In genomic region chr20:41523857-41524256, GRCh38 we compare ENCODE assay signal across 29 cellular contexts.
"Had no signal": no experiment of that assay in that cellular context is flagged by ENCODE, and none has a peak within 500 bp of the region (broad histone marks: within the 10 kb centered on the region; RNA-seq: fewer than 3 reads in every experiment).

No MANE protein-coding gene starts in this region.

- DNase-seq: colonic mucosa; cortex of kidney; dermis blood vessel endothelial cell; dorsolateral prefrontal cortex; effector CD4-positive, alpha-beta T cell; effector CD8-positive, alpha-beta T cell; effector memory CD4-positive, alpha-beta T cell; effector memory CD8-positive, alpha-beta T cell; endodermal cell; erythroblast; esophagus squamous epithelium; foreskin fibroblast; foreskin keratinocyte; foreskin melanocyte; gastrocnemius medialis; glutamatergic neuron; head of caudate nucleus; heart left ventricle; heart right ventricle had no signal

- H3K27ac ChIP-seq: colonic mucosa, coronary artery, epithelial cell of prostate, esophagus muscularis mucosa, esophagus squamous epithelium, foreskin keratinocyte, gastrocnemius medialis, gastroesophageal sphincter had no signal

- H3K27me3 ChIP-seq: colonic mucosa, dorsolateral prefrontal cortex, esophagus muscularis mucosa, esophagus squamous epithelium, foreskin keratinocyte, gastrocnemius medialis, gastroesophageal sphincter, heart left ventricle, heart right ventricle had no signal

- H3K4me3 Mint-ChIP-seq: dendritic cell treated with granulocyte-macrophage colony-stimulating factor and Interleukin-4, amounts not matched to agents 40 ng/mL and 50 ng/mL, for 4 days; effector memory CD8-positive, alpha-beta T cell; endodermal cell had no signal

- FAIRE-seq: colon, endometrium, endothelial cell of umbilical vein, frontal cortex had no signal

- H3K4me3 ChIP-seq: colonic mucosa, coronary artery, dorsolateral prefrontal cortex, esophagus muscularis mucosa, esophagus squamous epithelium, gastrocnemius medialis, gastroesophageal sphincter, heart left ventricle, heart right ventricle had no signal

- H3K4me1 ChIP-seq: foreskin keratinocyte had no signal

- H3K36me3 ChIP-seq: colonic mucosa, esophagus muscularis mucosa, gastrocnemius medialis, gastroesophageal sphincter had no signal

- H3K9me3 Mint-ChIP-seq: dendritic cell treated with granulocyte-macrophage colony-stimulating factor and Interleukin-4, amounts not matched to agents 40 ng/mL and 50 ng/mL, for 4 days; effector memory CD8-positive, alpha-beta T cell had no signal

- ATAC-seq: effector memory CD8-positive, alpha-beta T cell; esophagus mucosa; foreskin keratinocyte; gastrocnemius medialis; gastroesophageal sphincter had no signal

- H3K9me3 ChIP-seq: colonic mucosa, esophagus muscularis mucosa, esophagus squamous epithelium, gastrocnemius medialis, gastroesophageal sphincter, heart left ventricle, heart right ventricle had no signal

- H3K27me3 Mint-ChIP-seq: dendritic cell treated with granulocyte-macrophage colony-stimulating factor and Interleukin-4, amounts not matched to agents 40 ng/mL and 50 ng/mL, for 4 days; effector memory CD8-positive, alpha-beta T cell had no signal

- H3K27ac Mint-ChIP-seq: dendritic cell treated with granulocyte-macrophage colony-stimulating factor and Interleukin-4, amounts not matched to agents 40 ng/mL and 50 ng/mL, for 4 days; effector memory CD8-positive, alpha-beta T cell; endodermal cell had no signal
